Comparison of ENCODE assay signal across 33 cellular contexts in the genomic region with DNA sequence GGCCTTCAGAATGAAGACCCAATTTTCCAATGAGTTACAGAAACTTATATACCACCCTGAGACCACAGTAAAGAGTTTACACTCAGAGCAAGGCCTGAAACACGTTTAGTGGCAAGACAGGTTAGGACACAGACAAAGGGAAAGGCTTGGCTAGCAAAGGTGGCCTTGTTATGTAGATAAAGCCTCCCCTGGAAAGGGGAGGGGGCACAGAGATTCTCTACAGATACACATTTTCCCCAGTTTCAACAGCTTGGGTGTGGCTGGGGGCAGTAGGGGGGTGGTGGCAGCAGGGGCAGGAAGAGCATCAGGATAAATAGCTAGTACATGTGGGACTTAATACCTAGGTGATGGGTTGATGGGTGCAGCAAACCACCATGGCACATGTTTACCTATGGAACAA. TPM values are rescaled to one million over a fixed set of nuclear protein-coding genes. Genes with fewer than 3 reads are reported as not detected.
"Had no signal": no experiment of that assay in that cellular context is flagged by ENCODE, and none has a peak within 500 bp of the region (broad histone marks: within the 10 kb centered on the region; RNA-seq: fewer than 3 reads in every experiment).

No MANE protein-coding gene starts in this region.

- H3K27me3 Mint-ChIP-seq: dendritic cell treated with granulocyte-macrophage colony-stimulating factor and Interleukin-4, amounts not matched to agents 40 ng/mL and 50 ng/mL, for 4 days had no signal

- H3K27ac Mint-ChIP-seq: dendritic cell treated with granulocyte-macrophage colony-stimulating factor and Interleukin-4, amounts not matched to agents 40 ng/mL and 50 ng/mL, for 4 days; endodermal cell; memory B cell; natural killer cell; stimulated activated naive CD8-positive, alpha-beta T cell treated with anti-CD3 and anti-CD28 coated beads, Interleukin-15, amount 100 ng/mL, for 72 hours had no signal

- H3K36me3 Mint-ChIP-seq: memory B cell, natural killer cell had no signal

- H3K4me3 ChIP-seq: colonic mucosa, gastrocnemius medialis, lung, pancreas, right lobe of liver, suprapubic skin, transverse colon, vagina had no signal

- H3K4me1 Mint-ChIP-seq: memory B cell had no signal

- H3K4me3 Mint-ChIP-seq: dendritic cell treated with granulocyte-macrophage colony-stimulating factor and Interleukin-4, amounts not matched to agents 40 ng/mL and 50 ng/mL, for 4 days; endodermal cell; memory B cell; natural killer cell; stimulated activated naive CD8-positive, alpha-beta T cell treated with anti-CD3 and anti-CD28 coated beads, Interleukin-15, amount 100 ng/mL, for 72 hours had no signal

- H3K27me3 ChIP-seq: colonic mucosa, gastrocnemius medialis, pancreas, right lobe of liver, suprapubic skin, transverse colon, vagina had no signal

- H3K9me3 ChIP-seq: colonic mucosa, gastrocnemius medialis, pancreas, right lobe of liver, suprapubic skin, transverse colon, vagina had no signal

- H3K36me3 ChIP-seq: colonic mucosa, gastrocnemius medialis, pancreas, right lobe of liver, suprapubic skin, transverse colon, vagina had no signal

- DNase-seq: colonic mucosa; effector CD8-positive, alpha-beta T cell; endodermal cell; foreskin fibroblast; gastrocnemius medialis; head of caudate nucleus; kidney; natural killer cell; occipital lobe; pancreas; retina; right lobe of liver; small intestine; stimulated activated CD4-positive, alpha-beta T cell treated with anti-CD3 and anti-CD28 coated beads, Interleukin-12 subunit alpha, Interleukin-12 subunit beta, amount 100 ng/mL, for 4 hours; stimulated activated CD4-positive, alpha-beta T cell treated with anti-CD3 and anti-CD28 coated beads, Interleukin-1b, Interleukin-23, amount 100 ng/mL, for 48 hours; stimulated activated CD4-positive, alpha-beta T cell treated with anti-CD3 and anti-CD28 coated beads, Interleukin-4, amount 100 ng/mL, for 1 hour; stimulated activated CD8-positive, alpha-beta memory T cell treated with anti-CD3 and anti-CD28 coated beads, Interleukin-4, amount 100 ng/mL, for 48 hours; stimulated activated naive CD4-positive, alpha-beta T cell; stimulated activated naive CD8-positive, alpha-beta T cell treated with anti-CD3 and anti-CD28 coated beads, Interleukin-15, amount 100 ng/mL, for 72 hours; transverse colon had no signal

- H3K9me3 Mint-ChIP-seq: dendritic cell treated with granulocyte-macrophage colony-stimulating factor and Interleukin-4, amounts not matched to agents 40 ng/mL and 50 ng/mL, for 4 days; endodermal cell; memory B cell; natural killer cell; stimulated activated naive CD8-positive, alpha-beta T cell treated with anti-CD3 and anti-CD28 coated beads, Interleukin-15, amount 100 ng/mL, for 72 hours had no signal

- H3K27ac ChIP-seq: colonic mucosa, epithelial cell of prostate, gastrocnemius medialis, pancreas, right lobe of liver, suprapubic skin, transverse colon, vagina had no signal

- H3K4me1 ChIP-seq: colonic mucosa, gastrocnemius medialis, pancreas, right lobe of liver, suprapubic skin, vagina had no signal

RNA-seq across cellular contexts. Expression of a gene that starts 51.9 kb away (rescaled TPM):
- total RNA-seq: colonic mucosa, endodermal cell, esophagus mucosa, glomerular endothelial cell, kidney, left lobe of liver, liver, posterior vena cava, right lobe of liver, transverse colon, ureter, vagina had no signal
- polyA plus RNA-seq: liver, neural cell had no signal
